8 cellular contexts compared by ENCODE assay signal in the genomic region with DNA sequence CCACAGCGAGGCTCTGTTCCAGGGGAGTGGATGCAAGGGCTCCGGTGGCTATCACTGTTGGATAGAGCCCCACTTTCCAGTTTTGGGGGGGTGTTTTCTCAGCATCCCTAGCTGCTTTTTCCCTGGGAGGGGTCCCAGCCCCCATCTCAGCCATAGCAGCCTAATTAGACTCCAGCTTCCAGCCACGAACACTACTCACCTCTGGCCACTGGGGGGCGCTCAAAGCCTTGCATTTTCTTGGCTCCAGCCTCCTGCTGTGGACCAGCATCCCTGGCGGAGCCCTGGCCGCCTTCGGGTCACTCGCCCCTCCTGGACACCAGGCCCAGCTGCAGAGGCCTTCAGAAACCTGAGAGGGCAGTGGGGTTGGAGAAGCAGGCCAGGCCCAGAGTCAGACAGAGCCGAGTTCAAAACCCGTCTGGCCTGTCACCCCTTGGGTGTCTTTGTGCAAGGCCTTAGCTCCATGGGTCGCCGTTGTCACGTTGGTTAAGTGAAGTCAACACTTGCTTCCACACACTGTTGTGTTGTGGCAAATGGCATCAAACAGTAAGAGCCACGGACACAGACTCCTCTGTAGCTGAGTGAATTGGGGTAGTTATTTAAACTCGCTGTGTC.
DNase-seq lines count a peak whose midpoint lies in the region; TF ChIP-seq lines count a peak whose summit lies in the region.

No MANE protein-coding gene starts in this region.

- H3K4me1 ChIP-seq in KMS-11 (ENCODE audit: low read depth, poor library complexity, severe bottlenecking) = no peaks in the 10 kb centered on the region

- TF ChIP-seq CTCF in KMS-11 (conservative IDR thresholded peaks at IDR 0.05; ENCODE audit: low read depth, low read length) (peak; percentile 91), cardiac fibroblast (IDR thresholded peaks at IDR 0.05; ENCODE audit: low read depth, low read length) (peak; percentile 81)

- H3K27me3 ChIP-seq in KMS-11 (ENCODE audit: insufficient read depth, low read depth) = no peaks in the 10 kb centered on the region; the same call in 1 of the 2 replicates

- H3K36me3 ChIP-seq in KMS-11 (ENCODE audit: insufficient read depth) = no peaks in the 10 kb centered on the region

- H4K20me1 ChIP-seq in KMS-11 (ENCODE audit: insufficient read depth) = no peaks in the 10 kb centered on the region

- H3K4me3 ChIP-seq in KMS-11 (IDR thresholded peaks at IDR 0.05; ENCODE audit: insufficient read depth, low read depth, low read length) (no peak overlapping the region), cardiac fibroblast (replicated peaks in 1 of 2; ENCODE audit: low read depth in 2 of 2, low read length in 2 of 2) (no peak overlapping the region)

- H3K27ac ChIP-seq in KMS-11 = no peak overlapping the region

- H2AFZ ChIP-seq in KMS-11 (ENCODE audit: low read depth) = no peak overlapping the region

- H3K9ac ChIP-seq in KMS-11 = no peak overlapping the region

- peak; percentile 28 for DNase-seq in DMS153 treated with DMSO at 0.1 percent for 48 hours (lab: John Stamatoyannopoulos, UW; ENCODE audit: unreplicated experiment)
- DNase-seq in DMS153 (lab: John Stamatoyannopoulos, UW) = no peak
- peak; percentile 65 for DNase-seq in UCSD-AML1 (lab: John Stamatoyannopoulos, UW; ENCODE audit: unreplicated experiment)
- DNase-seq in cardiac fibroblast (ENCODE audit: low read depth in 2 of 2) = peak; percentile 63 to 68
- peak; percentile 53 for DNase-seq in kidney tubule cell (ENCODE audit: low spot score)
- peak; percentile 54 for DNase-seq in stimulated activated CD4-positive, alpha-beta T cell treated with anti-CD3 and anti-CD28 coated beads, Interleukin-4, amount 100 ng/mL, for 24 hours
- no peak for DNase-seq in NCI-H526 treated with DMSO at 0.1 percent for 48 hours (lab: John Stamatoyannopoulos, UW)

- no peak overlapping the region for H3K4me2 ChIP-seq in KMS-11

- H3K79me2 ChIP-seq in KMS-11 (ENCODE audit: insufficient read depth, low read depth) = no peaks in the 10 kb centered on the region

Comparison
In these comparisons a context has a peak if more than half of its experiments do, and no peak if none do; other contexts are left out.
1. DNase-seq: peak in DMS153 treated with DMSO at 0.1 percent for 48 hours (single experiment), UCSD-AML1 (single experiment), cardiac fibroblast (2 of 2), kidney tubule cell (single experiment) and stimulated activated CD4-positive, alpha-beta T cell treated with anti-CD3 and anti-CD28 coated beads, Interleukin-4, amount 100 ng/mL, for 24 hours (single experiment); none in DMS153 (single experiment) and NCI-H526 treated with DMSO at 0.1 percent for 48 hours (single experiment).